9 cellular contexts compared by ENCODE assay signal in the genomic region with DNA sequence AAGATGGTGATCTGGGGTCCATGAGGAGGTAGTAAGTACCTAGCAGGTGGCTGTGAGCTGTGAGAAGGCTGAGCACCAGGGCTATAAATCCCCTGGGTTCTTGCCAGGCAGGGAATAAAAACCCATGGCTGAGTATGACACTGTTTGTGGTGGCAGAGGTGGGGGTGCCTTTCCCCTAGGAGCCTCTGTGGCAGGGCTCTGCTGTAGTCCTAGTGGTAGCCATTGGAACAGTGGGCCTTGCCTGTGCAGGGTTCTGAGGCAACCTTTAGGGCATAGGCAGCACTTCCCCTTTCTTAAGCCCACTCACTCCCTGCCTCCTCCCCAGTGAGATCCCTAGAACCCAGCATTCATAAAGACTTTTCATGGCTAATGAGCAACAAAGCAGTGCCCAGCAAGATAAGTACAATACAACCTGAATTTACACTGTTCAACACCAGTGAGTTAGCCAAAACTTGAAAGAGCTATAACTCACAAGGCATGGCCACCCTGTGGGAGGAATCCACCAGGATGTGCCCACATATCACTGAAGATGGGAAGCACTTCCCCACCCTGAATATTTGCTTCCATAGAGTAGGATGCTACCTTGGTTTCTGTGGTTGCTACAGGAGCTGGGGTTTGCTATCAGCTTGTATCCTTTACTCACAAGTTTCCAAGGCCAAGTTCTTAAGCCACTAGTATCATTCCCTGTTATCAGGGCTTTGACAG.
DNase-seq lines count a peak whose midpoint lies in the region; ATAC-seq and TF ChIP-seq lines count a peak whose summit lies in the region.
"Had no signal": no experiment of that assay in that cellular context is flagged by ENCODE, and none has a peak within 500 bp of the region (broad histone marks: within the 10 kb centered on the region; RNA-seq: fewer than 3 reads in every experiment).

No MANE protein-coding gene starts in this region.

- no peaks in the 10 kb centered on the region for H3K36me3 Mint-ChIP-seq in activated CD4-positive, alpha-beta T cell treated with anti-CD3 and anti-CD28 coated beads for 36 hours (ENCODE audit: low read depth)

- no peaks in the 10 kb centered on the region for H3K4me1 ChIP-seq in right cardiac atrium (ENCODE audit: control insufficient read depth, insufficient read depth, low read length)

- no peak overlapping the region for H3K4me3 Mint-ChIP-seq in activated CD4-positive, alpha-beta T cell treated with anti-CD3 and anti-CD28 coated beads for 36 hours

- CTCF ChIA-PET in activated CD4-positive, alpha-beta T cell treated with anti-CD3 and anti-CD28 coated beads for 36 hours (lab: Charles Lee): interaction anchor here (0.8 kb wide), 1 partner anchor 148 kb away, joined by 3 read pairs; no protein-coding TSS in a partner anchor

- peaks cover 7% of the 10 kb centered on the region for H3K27me3 Mint-ChIP-seq in activated CD4-positive, alpha-beta T cell treated with anti-CD3 and anti-CD28 coated beads for 36 hours

- POLR2A ChIA-PET in activated CD4-positive, alpha-beta T cell treated with anti-CD3 and anti-CD28 coated beads for 36 hours (lab: Charles Lee): no interaction called here

- no peak overlapping the region for H3K4me3 ChIP-seq in right cardiac atrium (ENCODE audit: low read length)

- no peak overlapping the region for H3K27ac ChIP-seq in right cardiac atrium (ENCODE audit: low read length)

- intact Hi-C loops in right cardiac atrium (cut with DNase I): no loop called here
- intact Hi-C loops in activated CD4-positive, alpha-beta T cell treated with anti-CD3 and anti-CD28 coated beads for 36 hours (cut with DNase I, micrococcal nuclease): no loop called here
- intact Hi-C loops in Right ventricle myocardium inferior (cut with DNase I): no loop called here

- H3K9me3 ChIP-seq in right cardiac atrium (ENCODE audit: control insufficient read depth, low read length): no peaks in the 10 kb centered on the region

- DNase-seq in LoVo (ENCODE audit: low spot score): peak; percentile 51
- DNase-seq in glomerular visceral epithelial cell (ENCODE audit: extremely low spot score): peak; percentile 73
- DNase-seq in right cardiac atrium: no peak
- DNase-seq in activated CD4-positive, alpha-beta T cell treated with anti-CD3 and anti-CD28 coated beads for 36 hours: no peak
- no peak for DNase-seq in Right ventricle myocardium inferior (ENCODE audit: missing footprints)
- DNase-seq: stimulated activated naive CD4-positive, alpha-beta T cell had no signal

- no peak overlapping the region for H3K27ac Mint-ChIP-seq in activated CD4-positive, alpha-beta T cell treated with anti-CD3 and anti-CD28 coated beads for 36 hours

- no peaks in the 10 kb centered on the region for H3K27me3 ChIP-seq in right cardiac atrium (ENCODE audit: control insufficient read depth, insufficient read depth)

- no peaks in the 10 kb centered on the region for H3K4me1 Mint-ChIP-seq in activated CD4-positive, alpha-beta T cell treated with anti-CD3 and anti-CD28 coated beads for 36 hours

- no peaks in the 10 kb centered on the region for H3K9me3 Mint-ChIP-seq in activated CD4-positive, alpha-beta T cell treated with anti-CD3 and anti-CD28 coated beads for 36 hours (ENCODE audit: low read depth)

- ATAC-seq in GM21576 (IDR thresholded peaks at IDR 0.05; ENCODE audit: unreplicated experiment): peak; percentile 39
- ATAC-seq in right cardiac atrium: no peak
- no peak for ATAC-seq in activated CD4-positive, alpha-beta T cell treated with anti-CD3 and anti-CD28 coated beads for 36 hours
- no peak for ATAC-seq in GM19324 (IDR thresholded peaks at IDR 0.05; ENCODE audit: low FRiP score, unreplicated experiment)
- ATAC-seq in Right ventricle myocardium inferior: no peak

- peak; percentile 40; the same call in 1 of the 2 replicates for TF ChIP-seq CTCF in GM12874 (IDR thresholded peaks at IDR 0.05; ENCODE audit: insufficient read depth, low read depth, low read length)

Comparison
In these comparisons a context has a peak if more than half of its experiments do, and no peak if none do; other contexts are left out.
1. DNase-seq: peak in LoVo (single experiment) and glomerular visceral epithelial cell (single experiment); none in right cardiac atrium (0 of 3), activated CD4-positive, alpha-beta T cell treated with anti-CD3 and anti-CD28 coated beads for 36 hours (single experiment) and Right ventricle myocardium inferior (single experiment).